In genomic region chr1:232473319-232473718, GRCh38 we compare ENCODE assay signal across 12 cellular contexts.
DNase-seq lines count a peak whose midpoint lies in the region; ATAC-seq and TF ChIP-seq lines count a peak whose summit lies in the region.
"Had no signal": no experiment of that assay in that cellular context is flagged by ENCODE, and none has a peak within 500 bp of the region (broad histone marks: within the 10 kb centered on the region; RNA-seq: fewer than 3 reads in every experiment).

No MANE protein-coding gene starts in this region.

- peaks cover 58% of the 10 kb centered on the region for H3K4me1 Mint-ChIP-seq in chondrocyte (ENCODE audit: low read depth)

- ATAC-seq in GM18867 (IDR thresholded peaks at IDR 0.05; ENCODE audit: unreplicated experiment): no peak
- ATAC-seq: gastrocnemius medialis, T-cell had no signal

- no peak for TF ChIP-seq POLR2A in transverse colon (IDR thresholded peaks at IDR 0.05)

- TF ChIP-seq EP300 in transverse colon (IDR thresholded peaks at IDR 0.05; ENCODE audit: low read depth): no peak

- intact Hi-C loops in transverse colon (cut with DNase I; ENCODE audit: low total_unique reads): no loop called here

- DNase-seq in AG08396 (ENCODE audit: low spot score) (peak; percentile 40), chondrocyte (ENCODE audit: low spot score) (no peak), left kidney (ENCODE audit: low read depth, low spot score) (peak; percentile 39), mucosa of gallbladder (ENCODE audit: low spot score) (no peak), transverse colon (no peak), medulla oblongata (ENCODE audit: extremely low spot score) (no peak)
- DNase-seq: NCI-H526 treated with DMSO at 0.1 percent for 48 hours, T-cell had no signal

- H3K27ac ChIP-seq in HUES64 (ENCODE audit: low read depth, low read length): peak overlapping the region; percentile 85
- no peak overlapping the region for H3K27ac ChIP-seq in transverse colon
- H3K27ac ChIP-seq: BLaER1 treated with 17β-estradiol and CSF1 and Interleukin-3, amounts not matched to agents 10 nM and 100 nM; gastrocnemius medialis had no signal

- 33% methylated on average over 2 of the region's 2 CpGs for WGBS in HUES64
- 81% methylated on average over 2 of the region's 2 CpGs; no CpG with 5 or more reads in 1 of the 2 donors for WGBS in transverse colon (ENCODE audit: low coverage in 1 of 2), 2 donors

- H3K36me3 Mint-ChIP-seq in chondrocyte (ENCODE audit: low read depth): no peaks in the 10 kb centered on the region
- H3K36me3 Mint-ChIP-seq: T-cell had no signal

- H3K27me3 ChIP-seq in HUES64 (ENCODE audit: insufficient read depth, low read length) (peaks cover 20% of the 10 kb centered on the region), transverse colon (no peaks in the 10 kb centered on the region)
- H3K27me3 ChIP-seq: BLaER1 treated with 17β-estradiol and CSF1 and Interleukin-3, amounts not matched to agents 10 nM and 100 nM; gastrocnemius medialis had no signal

- no peak overlapping the region for H3K4me3 Mint-ChIP-seq in chondrocyte (ENCODE audit: unreplicated experiment)
- H3K4me3 Mint-ChIP-seq: T-cell had no signal

- H3K4me3 ChIP-seq in HUES64 (ENCODE audit: low read length) (no peak overlapping the region), transverse colon (no peak overlapping the region)
- H3K4me3 ChIP-seq: BLaER1 treated with 17β-estradiol and CSF1 and Interleukin-3, amounts not matched to agents 10 nM and 100 nM; gastrocnemius medialis had no signal

- H3K4me1 ChIP-seq in HUES64 (ENCODE audit: insufficient read depth, low read length) (peaks cover 46% of the 10 kb centered on the region), transverse colon (peaks cover 0 to 4% (median 0%) of the 10 kb centered on the region in 4 donors)

- H3K27me3 Mint-ChIP-seq in chondrocyte (ENCODE audit: low read depth): no peaks in the 10 kb centered on the region
- H3K27me3 Mint-ChIP-seq: T-cell had no signal

- H3K27ac Mint-ChIP-seq in chondrocyte (ENCODE audit: unreplicated experiment): peak overlapping the region; percentile 82
- H3K27ac Mint-ChIP-seq: T-cell had no signal

- H3K9me3 ChIP-seq in HUES64 (ENCODE audit: insufficient read depth, low read depth, low read length) (no peaks in the 10 kb centered on the region), transverse colon (no peaks in the 10 kb centered on the region)
- H3K9me3 ChIP-seq: BLaER1 treated with 17β-estradiol and CSF1 and Interleukin-3, amounts not matched to agents 10 nM and 100 nM; gastrocnemius medialis had no signal

- H3K36me3 ChIP-seq in HUES64 (ENCODE audit: insufficient read depth, low read length): peaks cover 11% of the 10 kb centered on the region; the same call in 1 of the 2 replicates
- peaks cover 0 to 13% (median 0%) of the 10 kb centered on the region in 4 donors for H3K36me3 ChIP-seq in transverse colon
- H3K36me3 ChIP-seq: gastrocnemius medialis had no signal

- TF ChIP-seq CTCF in chondrocyte (IDR thresholded peaks at IDR 0.05): peak; percentile 20
- no peak for TF ChIP-seq CTCF in transverse colon (IDR thresholded peaks at IDR 0.05)

- no peaks in the 10 kb centered on the region for H3K9me3 Mint-ChIP-seq in chondrocyte (ENCODE audit: low read depth)
- H3K9me3 Mint-ChIP-seq: T-cell had no signal

- in situ Hi-C loops in transverse colon (cut with MboI; ENCODE audit: low pct_ligation_motif_present in 1 of 4, low pct_unique_long_range_greater_than_20kb in 1 of 4, low sequenced_read_pairs in 3 of 4): no loop called here

- H3K9ac ChIP-seq in HUES64 (ENCODE audit: low read depth, low read length): no peak overlapping the region
- H3K9ac ChIP-seq: BLaER1 treated with 17β-estradiol and CSF1 and Interleukin-3, amounts not matched to agents 10 nM and 100 nM had no signal

Comparison
In these comparisons a context has a peak if more than half of its experiments do, and no peak if none do; other contexts are left out.
1. DNase-seq: peak in AG08396 (single experiment) and left kidney (single experiment); none in chondrocyte (single experiment), mucosa of gallbladder (single experiment), transverse colon (single experiment) and medulla oblongata (single experiment).